Comparison of ENCODE assay signal across 1 cellular context in genomic region chr4:24742773-24743676, GRCh38.
TF ChIP-seq lines count a peak whose summit lies in the region.

No MANE protein-coding gene starts in this region.

TF ChIP-seq in WTC11, 78 proteins besides CTCF, POLR2A, EP300 and RAD21 (continued from another document):
- TF ChIP-seq ZNF281 (CRISPR knock-in tag; IDR thresholded peaks at IDR 0.05) (no peak), GABPB1 (CRISPR knock-in tag; IDR thresholded peaks at IDR 0.05) (no peak), NR3C1 (CRISPR knock-in tag; conservative IDR thresholded peaks at IDR 0.05; ENCODE audit: low read depth) (no peak), GRHL2 (CRISPR knock-in tag; IDR thresholded peaks at IDR 0.05; ENCODE audit: insufficient replicate concordance, severe bottlenecking) (no peak), AR (CRISPR knock-in tag; IDR thresholded peaks at IDR 0.05) (no peak), MYBL2 (CRISPR knock-in tag; IDR thresholded peaks at IDR 0.05) (no peak)
